Comparison of ENCODE assay signal across 37 cellular contexts in genomic region chr3:194377708-194378107, GRCh38. TPM values are rescaled to one million over a fixed set of nuclear protein-coding genes. Genes with fewer than 3 reads are reported as not detected.
"Had no signal": no experiment of that assay in that cellular context is flagged by ENCODE, and none has a peak within 500 bp of the region (broad histone marks: within the 10 kb centered on the region; RNA-seq: fewer than 3 reads in every experiment).

No MANE protein-coding gene starts in this region.

- H3K9me3 Mint-ChIP-seq: activated CD4-positive, alpha-beta memory T cell treated with anti-CD3 and anti-CD28 coated beads for 36 hours; activated CD4-positive, alpha-beta T cell treated with anti-CD3 and anti-CD28 coated beads, Interleukin-2, amount 10 ng/mL, durations not matched to agents 24 days and 14 days; activated naive CD4-positive, alpha-beta T cell treated with anti-CD3 and anti-CD28 coated beads, Interleukin-2, amount 10 ng/mL, durations not matched to agents 7 days and 5 days; activated naive CD4-positive, alpha-beta T cell treated with anti-CD3 and anti-CD28 coated beads, Interleukin-2, amount 50 U/mL, for 72 hours; activated naive CD8-positive, alpha-beta T cell treated with anti-CD3 and anti-CD28 coated beads, Interleukin-2, amount 10 ng/mL, durations not matched to agents 7 days and 5 days; brain; central memory CD8-positive, alpha-beta T cell; T-helper 2 cell treated with Interferon-gamma antibody and Interleukin-4, amounts not matched to agents 5 μg/mL and 100 μg/mL, for 36 hours had no signal

- ATAC-seq: activated CD4-positive, alpha-beta T cell treated with anti-CD3 and anti-CD28 coated beads for 36 hours; activated CD8-positive, alpha-beta memory T cell treated with anti-CD3 and anti-CD28 coated beads, Interleukin-2, amount 10 ng/mL, durations not matched to agents 7 days and 5 days; activated CD8-positive, alpha-beta T cell treated with anti-CD3 and anti-CD28 coated beads, Interleukin-2, amount 10 ng/mL, durations not matched to agents 7 days and 5 days; activated naive CD4-positive, alpha-beta T cell treated with anti-CD3 and anti-CD28 coated beads, Interleukin-2, amount 50 U/mL, for 72 hours; esophagus mucosa; T-helper 17 cell had no signal

- H3K36me3 ChIP-seq: ascending aorta, breast epithelium, cardiac muscle cell, WERI-Rb-1 had no signal

- H3K27me3 ChIP-seq: ascending aorta, cardiac muscle cell had no signal

- H3K36me3 Mint-ChIP-seq: activated CD4-positive, alpha-beta memory T cell treated with anti-CD3 and anti-CD28 coated beads for 36 hours; activated CD8-positive, alpha-beta memory T cell treated with anti-CD3 and anti-CD28 coated beads, Interleukin-2, amount 10 ng/mL, durations not matched to agents 7 days and 5 days; activated naive CD4-positive, alpha-beta T cell treated with anti-CD3 and anti-CD28 coated beads, Interleukin-2, amount 10 ng/mL, durations not matched to agents 7 days and 5 days; activated naive CD4-positive, alpha-beta T cell treated with anti-CD3 and anti-CD28 coated beads, Interleukin-2, amount 50 U/mL, for 72 hours; activated naive CD8-positive, alpha-beta T cell treated with anti-CD3 and anti-CD28 coated beads, Interleukin-2, amount 10 ng/mL, durations not matched to agents 7 days and 5 days; brain had no signal

- H3K4me1 Mint-ChIP-seq: activated CD4-positive, alpha-beta T cell treated with anti-CD3 and anti-CD28 coated beads for 36 hours; activated CD8-positive, alpha-beta memory T cell treated with anti-CD3 and anti-CD28 coated beads, Interleukin-2, amount 10 ng/mL, durations not matched to agents 7 days and 5 days; activated naive CD4-positive, alpha-beta T cell treated with anti-CD3 and anti-CD28 coated beads, Interleukin-2, amount 10 ng/mL, durations not matched to agents 7 days and 5 days; central memory CD8-positive, alpha-beta T cell had no signal

- H3K4me3 ChIP-seq: ascending aorta, breast epithelium, cardiac muscle cell had no signal

- H3K4me3 Mint-ChIP-seq: activated CD4-positive, alpha-beta memory T cell treated with anti-CD3 and anti-CD28 coated beads for 36 hours; activated CD4-positive, alpha-beta T cell treated with anti-CD3 and anti-CD28 coated beads for 36 hours; activated CD4-positive, alpha-beta T cell treated with anti-CD3 and anti-CD28 coated beads, Interleukin-2, amount 10 ng/mL, durations not matched to agents 24 days and 14 days; activated CD8-positive, alpha-beta memory T cell treated with anti-CD3 and anti-CD28 coated beads, Interleukin-2, amount 10 ng/mL, durations not matched to agents 7 days and 5 days; activated CD8-positive, alpha-beta T cell treated with anti-CD3 and anti-CD28 coated beads, Interleukin-2, amount 10 ng/mL, durations not matched to agents 7 days and 5 days; activated naive CD4-positive, alpha-beta T cell treated with anti-CD3 and anti-CD28 coated beads, Interleukin-2, amount 10 ng/mL, durations not matched to agents 7 days and 5 days; activated naive CD8-positive, alpha-beta T cell treated with anti-CD3 and anti-CD28 coated beads, Interleukin-2, amount 10 ng/mL, durations not matched to agents 7 days and 5 days; brain; central memory CD8-positive, alpha-beta T cell; T-helper 17 cell; T-helper 2 cell treated with Interferon-gamma antibody and Interleukin-4, amounts not matched to agents 5 μg/mL and 100 μg/mL, for 36 hours had no signal

- H3K4me1 ChIP-seq: ascending aorta, breast epithelium had no signal

- FAIRE-seq: colon, endometrium, frontal cortex had no signal

- H3K9me3 ChIP-seq: ascending aorta, breast epithelium had no signal

- DNase-seq: activated CD4-positive, alpha-beta memory T cell treated with anti-CD3 and anti-CD28 coated beads for 36 hours; activated CD4-positive, alpha-beta T cell treated with anti-CD3 and anti-CD28 coated beads for 36 hours; activated CD4-positive, alpha-beta T cell treated with anti-CD3 and anti-CD28 coated beads, Interleukin-2, amount 10 ng/mL, durations not matched to agents 24 days and 14 days; activated CD4-positive, CD25-positive, alpha-beta regulatory T cell; activated CD4-positive, CD25-positive, alpha-beta regulatory T cell treated with anti-CD3 and anti-CD28 coated beads, Interleukin-2, amount 50 U/mL, for 72 hours; activated CD8-positive, alpha-beta memory T cell treated with anti-CD3 and anti-CD28 coated beads, Interleukin-2, amount 10 ng/mL, durations not matched to agents 7 days and 5 days; activated CD8-positive, alpha-beta memory T cell treated with anti-CD3 and anti-CD28 coated beads, Interleukin-2, amount 50 U/mL, for 4 hours; activated CD8-positive, alpha-beta T cell treated with anti-CD3 and anti-CD28 coated beads, Interleukin-2, amount 10 ng/mL, durations not matched to agents 7 days and 5 days; activated gamma-delta T cell; activated naive CD4-positive, alpha-beta T cell; activated naive CD4-positive, alpha-beta T cell treated with anti-CD3 and anti-CD28 coated beads, Interleukin-2, amount 10 ng/mL, durations not matched to agents 7 days and 5 days; activated T-cell treated with anti-CD3 and anti-CD28 coated beads, Interleukin-2, amount 50 U/mL, for 1 hour; activated T-cell treated with anti-CD3 and anti-CD28 coated beads, Interleukin-2, amount 50 U/mL, for 48 hours; cortex of kidney; dermis blood vessel endothelial cell; effector CD8-positive, alpha-beta T cell; foreskin fibroblast; head of caudate nucleus; T-helper 1 cell; T-helper 17 cell; T1000; WERI-Rb-1 had no signal

- H3K27ac ChIP-seq: ascending aorta, breast epithelium, cardiac muscle cell had no signal

- H3K27ac Mint-ChIP-seq: activated CD4-positive, alpha-beta memory T cell treated with anti-CD3 and anti-CD28 coated beads for 36 hours; activated CD4-positive, alpha-beta T cell treated with anti-CD3 and anti-CD28 coated beads for 36 hours; activated CD4-positive, alpha-beta T cell treated with anti-CD3 and anti-CD28 coated beads, Interleukin-2, amount 10 ng/mL, durations not matched to agents 24 days and 14 days; activated CD8-positive, alpha-beta memory T cell treated with anti-CD3 and anti-CD28 coated beads, Interleukin-2, amount 10 ng/mL, durations not matched to agents 7 days and 5 days; activated CD8-positive, alpha-beta T cell treated with anti-CD3 and anti-CD28 coated beads, Interleukin-2, amount 10 ng/mL, durations not matched to agents 7 days and 5 days; activated naive CD4-positive, alpha-beta T cell treated with anti-CD3 and anti-CD28 coated beads, Interleukin-2, amount 10 ng/mL, durations not matched to agents 7 days and 5 days; activated naive CD4-positive, alpha-beta T cell treated with anti-CD3 and anti-CD28 coated beads, Interleukin-2, amount 50 U/mL, for 72 hours; activated naive CD8-positive, alpha-beta T cell treated with anti-CD3 and anti-CD28 coated beads, Interleukin-2, amount 10 ng/mL, durations not matched to agents 7 days and 5 days; T-helper 17 cell; T-helper 2 cell treated with Interferon-gamma antibody and Interleukin-4, amounts not matched to agents 5 μg/mL and 100 μg/mL, for 36 hours had no signal

RNA-seq across cellular contexts. Expression of gene LRRC15, which starts 8.2 kb away (rescaled TPM):
- total RNA-seq: activated CD4-positive, alpha-beta memory T cell treated with anti-CD3 and anti-CD28 coated beads for 36 hours; activated CD4-positive, alpha-beta T cell treated with anti-CD3 and anti-CD28 coated beads, Interleukin-2, amount 10 ng/mL, durations not matched to agents 24 days and 14 days; activated CD8-positive, alpha-beta memory T cell treated with anti-CD3 and anti-CD28 coated beads for 36 hours; activated CD8-positive, alpha-beta memory T cell treated with anti-CD3 and anti-CD28 coated beads, Interleukin-2, amount 10 ng/mL, durations not matched to agents 7 days and 5 days; activated CD8-positive, alpha-beta T cell treated with anti-CD3 and anti-CD28 coated beads, Interleukin-2, amount 10 ng/mL, durations not matched to agents 7 days and 5 days; activated naive CD4-positive, alpha-beta T cell treated with anti-CD3 and anti-CD28 coated beads, Interleukin-2, amount 50 U/mL, for 72 hours; activated naive CD8-positive, alpha-beta T cell treated with anti-CD3 and anti-CD28 coated beads, Interleukin-2, amount 10 ng/mL, durations not matched to agents 7 days and 5 days; ascending aorta; cerebellum; epithelial cell of proximal tubule; frontal cortex; T-helper 17 cell had no signal
- polyA plus RNA-seq: cardiac muscle cell had no signal

RNA-seq across cellular contexts. Expression of gene GP5, which starts 21.4 kb away (rescaled TPM):
- total RNA-seq: epithelial cell of proximal tubule, frontal cortex had no signal
- polyA plus RNA-seq: cardiac muscle cell had no signal

RNA-seq across cellular contexts. Expression of gene CPN2, which starts 26.6 kb away (rescaled TPM):
- total RNA-seq: activated CD4-positive, alpha-beta memory T cell treated with anti-CD3 and anti-CD28 coated beads for 36 hours; activated CD4-positive, alpha-beta T cell treated with anti-CD3 and anti-CD28 coated beads for 36 hours; activated CD4-positive, alpha-beta T cell treated with anti-CD3 and anti-CD28 coated beads, Interleukin-2, amount 10 ng/mL, durations not matched to agents 24 days and 14 days; activated CD8-positive, alpha-beta memory T cell treated with anti-CD3 and anti-CD28 coated beads for 36 hours; activated CD8-positive, alpha-beta memory T cell treated with anti-CD3 and anti-CD28 coated beads, Interleukin-2, amount 10 ng/mL, durations not matched to agents 7 days and 5 days; activated CD8-positive, alpha-beta T cell treated with anti-CD3 and anti-CD28 coated beads, Interleukin-2, amount 10 ng/mL, durations not matched to agents 7 days and 5 days; activated naive CD4-positive, alpha-beta T cell treated with anti-CD3 and anti-CD28 coated beads, Interleukin-2, amount 50 U/mL, for 72 hours; activated naive CD8-positive, alpha-beta T cell treated with anti-CD3 and anti-CD28 coated beads, Interleukin-2, amount 10 ng/mL, durations not matched to agents 7 days and 5 days; ascending aorta; cerebellum; dermis blood vessel endothelial cell; epithelial cell of proximal tubule; esophagus mucosa; frontal cortex; T-helper 17 cell had no signal
